Comparison of ENCODE assay signal across 9 cellular contexts in genomic region chr1:93614550-93615200, GRCh38.
DNase-seq lines count a peak whose midpoint lies in the region; ATAC-seq and TF ChIP-seq lines count a peak whose summit lies in the region.
"Had no signal": no experiment of that assay in that cellular context is flagged by ENCODE, and none has a peak within 500 bp of the region (broad histone marks: within the 10 kb centered on the region; RNA-seq: fewer than 3 reads in every experiment).

No MANE protein-coding gene starts in this region.

- H3K27ac Mint-ChIP-seq in naive thymus-derived CD8-positive, alpha-beta T cell, result peak overlapping the region in 3 of 10 donors; percentile 17 to 30 (median 21)
- no peak overlapping the region for H3K27ac Mint-ChIP-seq in T-helper 2 cell treated with Interferon-gamma antibody and Interleukin-4, amounts not matched to agents 5 μg/mL and 100 μg/mL, for 36 hours

- POLR2A ChIA-PET in naive thymus-derived CD8-positive, alpha-beta T cell (lab: Charles Lee), result no interaction called here

- no peak for TF ChIP-seq POLR2A in heart left ventricle (IDR thresholded peaks at IDR 0.05)
- TF ChIP-seq POLR2A in right lobe of liver (IDR thresholded peaks at IDR 0.05), result no peak

- H3K4me3 ChIP-seq in heart left ventricle (peak overlapping the region in 3 of 12 donors; percentile 48 to 66 (median 52)), right lobe of liver (no peak overlapping the region), upper lobe of right lung (no peak overlapping the region)

- no peak for TF ChIP-seq CTCF in heart left ventricle (IDR thresholded peaks at IDR 0.05)
- no peak for TF ChIP-seq CTCF in right lobe of liver (IDR thresholded peaks at IDR 0.05)
- no peak for TF ChIP-seq CTCF in upper lobe of right lung (IDR thresholded peaks at IDR 0.05)

- no peak for DNase-seq in heart left ventricle
- DNase-seq in cardiac septum (ENCODE audit: low spot score), result no peak
- peak; percentile 34 for DNase-seq in amniotic stem cell (lab: John Stamatoyannopoulos, UW)
- DNase-seq in right lobe of liver, result peak in 2 of 3 donors; percentile 67 to 70
- no peak for DNase-seq in upper lobe of right lung
- DNase-seq in naive thymus-derived CD8-positive, alpha-beta T cell, result no peak
- DNase-seq in C1 segment of cervical spinal cord (lab: John Stamatoyannopoulos, UW), result no peak
- DNase-seq in T-helper 2 cell treated with Interferon-gamma antibody and Interleukin-4, amounts not matched to agents 5 μg/mL and 100 μg/mL, for 36 hours (ENCODE audit: low spot score), result no peak

- peaks cover 0 to 13% (median 3%) of the 10 kb centered on the region in 4 donors for H3K4me1 Mint-ChIP-seq in naive thymus-derived CD8-positive, alpha-beta T cell
- H3K4me1 Mint-ChIP-seq in T-helper 2 cell treated with Interferon-gamma antibody and Interleukin-4, amounts not matched to agents 5 μg/mL and 100 μg/mL, for 36 hours (ENCODE audit: low read depth), result peaks cover 26% of the 10 kb centered on the region
- H3K4me1 Mint-ChIP-seq: CD14-positive monocyte had no signal

- ATAC-seq in heart left ventricle (no peak), right lobe of liver (peak in 2 of 4 donors; percentile 8 to 41), upper lobe of right lung (no peak)
- no peak for ATAC-seq in naive thymus-derived CD8-positive, alpha-beta T cell

- WGBS in heart left ventricle, 4 donors, result 78 to 85% (median 83%) methylated on average over 11 of the region's 11 CpGs
- WGBS in right lobe of liver (ENCODE audit: insufficient coverage, low coverage, low lambda C conversion rate, missing lambda C conversion rate), result 58% methylated on average over 11 of the region's 11 CpGs

- H3K4me1 ChIP-seq in heart left ventricle (peaks cover 7 to 87% (median 57%) of the 10 kb centered on the region in 12 donors), right lobe of liver (peaks cover 0 to 68% (median 26%) of the 10 kb centered on the region in 4 donors), upper lobe of right lung (peaks cover 32% of the 10 kb centered on the region)

- no peaks in the 10 kb centered on the region for H3K27me3 ChIP-seq in heart left ventricle
- no peaks in the 10 kb centered on the region for H3K27me3 ChIP-seq in right lobe of liver
- H3K27me3 ChIP-seq in upper lobe of right lung, result no peaks in the 10 kb centered on the region

- H3K36me3 ChIP-seq in heart left ventricle (no peaks in the 10 kb centered on the region), right lobe of liver (no peaks in the 10 kb centered on the region), upper lobe of right lung (no peaks in the 10 kb centered on the region)

- no peaks in the 10 kb centered on the region for H3K27me3 Mint-ChIP-seq in naive thymus-derived CD8-positive, alpha-beta T cell
- peaks cover 6% of the 10 kb centered on the region for H3K27me3 Mint-ChIP-seq in T-helper 2 cell treated with Interferon-gamma antibody and Interleukin-4, amounts not matched to agents 5 μg/mL and 100 μg/mL, for 36 hours (ENCODE audit: low read depth)

- intact Hi-C loops in heart left ventricle (cut with DNase I) (loop anchor here in 5 of 10 donors (5.0 kb wide), 4 partner anchors 47 to 167 kb away; partner anchors contain the start of gene FNBP1L (in 1 of the 5)), cardiac septum (cut with DNase I) (loop anchor here (5.0 kb wide), 1 partner anchor 167 kb away; the partner anchor contains the start of gene FNBP1L), right lobe of liver (cut with DNase I) (loop anchor here in 1 of 2 donors (10.0 kb wide), 1 partner anchor 180 kb away; no protein-coding TSS in a partner anchor), upper lobe of right lung (cut with DNase I) (no loop called here)

- H3K36me3 Mint-ChIP-seq in naive thymus-derived CD8-positive, alpha-beta T cell, result no peaks in the 10 kb centered on the region
- peaks cover 2% of the 10 kb centered on the region for H3K36me3 Mint-ChIP-seq in T-helper 2 cell treated with Interferon-gamma antibody and Interleukin-4, amounts not matched to agents 5 μg/mL and 100 μg/mL, for 36 hours (ENCODE audit: low read depth)
- H3K36me3 Mint-ChIP-seq: CD14-positive monocyte had no signal

- H3K27ac ChIP-seq in heart left ventricle, result peak overlapping the region in 11 of 12 donors; percentile 39 to 79 (median 69)
- peak overlapping the region; percentile 45 to 95 (median 61) for H3K27ac ChIP-seq in right lobe of liver
- H3K27ac ChIP-seq in upper lobe of right lung, result peak overlapping the region; percentile 62

- no peak overlapping the region for H3K4me3 Mint-ChIP-seq in naive thymus-derived CD8-positive, alpha-beta T cell
- no peak overlapping the region for H3K4me3 Mint-ChIP-seq in T-helper 2 cell treated with Interferon-gamma antibody and Interleukin-4, amounts not matched to agents 5 μg/mL and 100 μg/mL, for 36 hours
- H3K4me3 Mint-ChIP-seq: CD14-positive monocyte had no signal

- no peaks in the 10 kb centered on the region for H3K9me3 Mint-ChIP-seq in naive thymus-derived CD8-positive, alpha-beta T cell
- H3K9me3 Mint-ChIP-seq in T-helper 2 cell treated with Interferon-gamma antibody and Interleukin-4, amounts not matched to agents 5 μg/mL and 100 μg/mL, for 36 hours, result no peaks in the 10 kb centered on the region
- H3K9me3 Mint-ChIP-seq: CD14-positive monocyte had no signal

- H3K9me3 ChIP-seq in heart left ventricle, result no peaks in the 10 kb centered on the region
- H3K9me3 ChIP-seq in right lobe of liver, result no peaks in the 10 kb centered on the region
- H3K9me3 ChIP-seq in upper lobe of right lung, result no peaks in the 10 kb centered on the region

Comparison
In these comparisons a context has a peak if more than half of its experiments do, and no peak if none do; other contexts are left out.
1. DNase-seq: peak in amniotic stem cell (single experiment) and right lobe of liver (2 of 3); none in heart left ventricle (0 of 5), cardiac septum (single experiment), upper lobe of right lung (single experiment), naive thymus-derived CD8-positive, alpha-beta T cell (0 of 10), C1 segment of cervical spinal cord (0 of 14) and T-helper 2 cell treated with Interferon-gamma antibody and Interleukin-4, amounts not matched to agents 5 μg/mL and 100 μg/mL, for 36 hours (single experiment).
2. Peak in every context shown above with its lines, with median percentiles within 50 percentile points of each other: H3K27ac ChIP-seq.